Comparison of ENCODE assay signal across 8 cellular contexts in genomic region chr3:41200669-41201021, GRCh38. TPM values are rescaled to one million over a fixed set of nuclear protein-coding genes. Genes with fewer than 3 reads are reported as not detected.
DNase-seq lines count a peak whose midpoint lies in the region; ATAC-seq and TF ChIP-seq lines count a peak whose summit lies in the region.

No MANE protein-coding gene starts in this region.

- TF ChIP-seq POLR2A in lower leg skin (IDR thresholded peaks at IDR 0.05) (no peak), testis (IDR thresholded peaks at IDR 0.05) (no peak)

- H3K4me3 ChIP-seq in GM12864 (ENCODE audit: low read depth, low read length), result peak overlapping the region; percentile 100
- peak overlapping the region; percentile 87 to 96 for H3K4me3 ChIP-seq in cardiac fibroblast (replicated peaks in 1 of 2; ENCODE audit: low read depth in 2 of 2, low read length in 2 of 2)
- peak overlapping the region; percentile 96 for H3K4me3 ChIP-seq in lower leg skin (ENCODE audit: low read depth, poor library complexity, severe bottlenecking)
- peak overlapping the region; percentile 97 to 98 for H3K4me3 ChIP-seq in testis

- TF ChIP-seq CTCF in GM12864 (IDR thresholded peaks at IDR 0.05; ENCODE audit: low read depth, low read length, missing control alignments) (no peak), cardiac fibroblast (IDR thresholded peaks at IDR 0.05; ENCODE audit: low read depth, low read length) (no peak), lower leg skin (IDR thresholded peaks at IDR 0.05) (no peak), testis (IDR thresholded peaks at IDR 0.05) (no peak)

- DNase-seq in A172 (ENCODE audit: low spot score) (peak; percentile 18), GM12864 (ENCODE audit: low read depth) (no peak), RKO (ENCODE audit: low spot score) (peak; percentile 43), cardiac fibroblast (ENCODE audit: low read depth in 2 of 2) (peak; percentile 57), lower leg skin (ENCODE audit: low spot score in 2 of 2) (peak in 1 of 2 donors; percentile 41), testis (peak; percentile 46), NCI-H510A treated with DMSO at 0.1 percent for 48 hours (lab: John Stamatoyannopoulos, UW) (no peak)

- H3K27me3 ChIP-seq in testis, result no peaks in the 10 kb centered on the region

- intact Hi-C loops in lower leg skin (cut with DNase I; ENCODE audit: low total_unique reads) (loop anchor here (10.0 kb wide), 1 partner anchor 616 kb away; no protein-coding TSS in a partner anchor), testis (cut with DNase I; ENCODE audit: low total_unique reads) (no loop called here)

- no peaks in the 10 kb centered on the region for H3K36me3 ChIP-seq in testis (ENCODE audit: low read depth, missing control alignments)

- WGBS in lower leg skin, 2 donors, result 0 to 2% methylated on average over 7 of the region's 7 CpGs
- WGBS in testis, 2 donors, result 0 to 1% methylated on average over 7 of the region's 7 CpGs

- no peaks in the 10 kb centered on the region for H3K9me3 ChIP-seq in testis

- H3K27ac ChIP-seq in testis, result peak overlapping the region; percentile 98 to 99

- peaks cover 25% of the 10 kb centered on the region for H3K4me1 ChIP-seq in testis

- no peak for ATAC-seq in GM21367 (IDR thresholded peaks at IDR 0.05; ENCODE audit: unreplicated experiment)

RNA-seq across cellular contexts. Expression of gene CTNNB1, which starts 1.3 kb away (rescaled TPM):
- total RNA-seq in A172 (2014; rRNA removed; shearing (Covaris generic)), result 346 and 441 TPM in 2 replicates
- 100 to 1,000 TPM; 263 to 421 (median 300) TPM for total RNA-seq in lower leg skin
- total RNA-seq in testis, result 100 to 1,000 TPM; 293 to 379 TPM
- 146 TPM for polyA plus RNA-seq in testis (ENCODE audit: insufficient read depth, low read depth, low replicate concordance)

Comparison
In these comparisons a context has a peak if more than half of its experiments do, and no peak if none do; other contexts are left out.
1. DNase-seq: peak in A172 (single experiment), RKO (single experiment), cardiac fibroblast (2 of 2) and testis (single experiment); none in GM12864 (single experiment) and NCI-H510A treated with DMSO at 0.1 percent for 48 hours (single experiment).
2. Peak in every context shown above with its lines, with median percentiles within 50 percentile points of each other: H3K4me3 ChIP-seq.